In genomic region chr7:7681936-7682329, GRCh38 we compare ENCODE assay signal across 1 cellular context.
TF ChIP-seq lines count a peak whose summit lies in the region.

No MANE protein-coding gene starts in this region.

TF ChIP-seq in SK-N-SH treated with all-trans-retinoic acid at 6 μM for 48 hours, 23 proteins besides CTCF, POLR2A, EP300 and RAD21 (continued from another document):
- TF ChIP-seq CSRNP3 (CRISPR knock-in tag; IDR thresholded peaks at IDR 0.05) (no peak), ZNF8 (CRISPR knock-in tag; IDR thresholded peaks at IDR 0.05) (no peak), ZFP30 (CRISPR knock-in tag; IDR thresholded peaks at IDR 0.05) (no peak), OSR1 (CRISPR knock-in tag; IDR thresholded peaks at IDR 0.05) (no peak), POU6F1 (CRISPR knock-in tag; IDR thresholded peaks at IDR 0.05; ENCODE audit: borderline replicate concordance, low read depth) (no peak)
